1 cellular context compared by ENCODE assay signal in the genomic region with DNA sequence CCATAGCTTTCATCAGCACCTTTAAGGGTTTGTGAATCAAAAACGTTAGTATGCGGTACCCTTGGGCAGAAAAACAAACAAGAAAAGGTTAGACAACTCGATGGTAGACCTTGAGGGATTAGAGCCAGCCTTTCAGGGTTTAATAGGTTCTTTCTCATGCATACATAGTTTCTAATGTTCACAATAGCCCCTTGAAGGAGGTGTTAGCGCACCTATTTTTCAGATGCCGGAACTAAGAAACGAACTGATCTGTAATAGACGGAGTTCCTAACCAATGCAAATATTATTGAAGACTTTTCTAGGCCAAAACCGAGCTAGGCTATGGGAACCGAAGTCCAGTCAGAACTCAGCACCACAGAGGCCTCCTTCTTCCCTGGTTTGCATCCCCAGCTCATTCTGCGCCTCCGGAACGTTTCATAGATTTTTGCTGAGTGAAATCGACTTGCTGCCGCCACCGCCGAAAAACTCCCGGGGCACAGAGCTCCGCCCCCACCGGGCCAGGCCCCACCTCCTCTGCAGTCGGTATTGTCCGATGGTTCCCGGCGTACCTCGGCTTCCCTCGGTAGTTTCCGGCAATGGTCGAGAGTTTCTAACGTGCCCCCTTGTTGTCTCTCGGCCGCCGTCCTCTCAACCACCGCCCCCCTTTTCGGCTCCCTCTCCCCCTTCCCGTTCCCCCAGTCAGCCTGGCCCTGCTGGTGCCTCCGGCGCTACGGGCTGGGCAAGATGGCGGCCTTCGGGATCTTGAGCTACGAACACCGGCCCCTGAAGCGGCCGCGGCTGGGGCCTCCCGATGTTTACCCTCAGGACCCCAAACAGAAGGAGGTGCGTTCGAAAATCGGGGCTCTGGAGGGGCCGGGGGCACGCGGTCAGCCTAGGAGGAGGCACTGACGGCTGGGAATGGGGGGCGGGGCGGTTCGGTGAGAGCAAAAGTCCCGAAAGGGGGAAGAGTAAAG.
TF ChIP-seq lines count a peak whose summit lies in the region.

A gene (plus strand): TSS at position 565 of the 953 bp plus-strand sequence. CDS start 159 bp downstream, at position 724.

TF ChIP-seq in HEK293, 187 proteins besides CTCF, POLR2A, EP300 and RAD21 (continued from another document):
- peak; percentile 86 for TF ChIP-seq ZNF335 (tag by site-specific recombination; conservative IDR thresholded peaks at IDR 0.05)
- TF ChIP-seq, protein P1, sequence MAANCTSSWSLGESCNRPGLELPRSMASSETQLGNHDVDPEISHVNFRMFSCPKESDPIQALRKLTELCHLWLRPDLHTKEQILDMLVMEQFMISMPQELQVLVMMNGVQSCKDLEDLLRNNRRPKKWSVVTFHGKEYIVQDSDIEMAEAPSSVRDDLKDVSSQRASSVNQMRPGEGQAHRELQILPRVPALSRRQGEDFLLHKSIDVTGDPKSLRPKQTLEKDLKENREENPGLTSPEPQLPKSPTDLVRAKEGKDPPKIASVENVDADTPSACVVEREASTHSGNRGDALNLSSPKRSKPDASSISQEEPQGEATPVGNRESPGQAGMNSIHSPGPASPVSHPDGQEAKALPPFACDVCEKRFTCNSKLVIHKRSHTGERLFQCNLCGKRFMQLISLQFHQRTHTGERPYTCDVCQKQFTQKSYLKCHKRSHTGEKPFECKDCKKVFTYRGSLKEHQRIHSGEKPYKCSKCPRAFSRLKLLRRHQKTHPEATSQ (tag by site-specific recombination; IDR thresholded peaks at IDR 0.05) = no peak
- TF ChIP-seq ZNF239 (tag by site-specific recombination; IDR thresholded peaks at IDR 0.05) = no peak
- TF ChIP-seq, protein P2, sequence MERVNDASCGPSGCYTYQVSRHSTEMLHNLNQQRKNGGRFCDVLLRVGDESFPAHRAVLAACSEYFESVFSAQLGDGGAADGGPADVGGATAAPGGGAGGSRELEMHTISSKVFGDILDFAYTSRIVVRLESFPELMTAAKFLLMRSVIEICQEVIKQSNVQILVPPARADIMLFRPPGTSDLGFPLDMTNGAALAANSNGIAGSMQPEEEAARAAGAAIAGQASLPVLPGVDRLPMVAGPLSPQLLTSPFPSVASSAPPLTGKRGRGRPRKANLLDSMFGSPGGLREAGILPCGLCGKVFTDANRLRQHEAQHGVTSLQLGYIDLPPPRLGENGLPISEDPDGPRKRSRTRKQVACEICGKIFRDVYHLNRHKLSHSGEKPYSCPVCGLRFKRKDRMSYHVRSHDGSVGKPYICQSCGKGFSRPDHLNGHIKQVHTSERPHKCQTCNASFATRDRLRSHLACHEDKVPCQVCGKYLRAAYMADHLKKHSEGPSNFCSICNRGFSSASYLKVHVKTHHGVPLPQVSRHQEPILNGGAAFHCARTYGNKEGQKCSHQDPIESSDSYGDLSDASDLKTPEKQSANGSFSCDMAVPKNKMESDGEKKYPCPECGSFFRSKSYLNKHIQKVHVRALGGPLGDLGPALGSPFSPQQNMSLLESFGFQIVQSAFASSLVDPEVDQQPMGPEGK (tag by site-specific recombination; IDR thresholded peaks at IDR 0.05) = peak; percentile 88
- TF ChIP-seq, protein P3, sequence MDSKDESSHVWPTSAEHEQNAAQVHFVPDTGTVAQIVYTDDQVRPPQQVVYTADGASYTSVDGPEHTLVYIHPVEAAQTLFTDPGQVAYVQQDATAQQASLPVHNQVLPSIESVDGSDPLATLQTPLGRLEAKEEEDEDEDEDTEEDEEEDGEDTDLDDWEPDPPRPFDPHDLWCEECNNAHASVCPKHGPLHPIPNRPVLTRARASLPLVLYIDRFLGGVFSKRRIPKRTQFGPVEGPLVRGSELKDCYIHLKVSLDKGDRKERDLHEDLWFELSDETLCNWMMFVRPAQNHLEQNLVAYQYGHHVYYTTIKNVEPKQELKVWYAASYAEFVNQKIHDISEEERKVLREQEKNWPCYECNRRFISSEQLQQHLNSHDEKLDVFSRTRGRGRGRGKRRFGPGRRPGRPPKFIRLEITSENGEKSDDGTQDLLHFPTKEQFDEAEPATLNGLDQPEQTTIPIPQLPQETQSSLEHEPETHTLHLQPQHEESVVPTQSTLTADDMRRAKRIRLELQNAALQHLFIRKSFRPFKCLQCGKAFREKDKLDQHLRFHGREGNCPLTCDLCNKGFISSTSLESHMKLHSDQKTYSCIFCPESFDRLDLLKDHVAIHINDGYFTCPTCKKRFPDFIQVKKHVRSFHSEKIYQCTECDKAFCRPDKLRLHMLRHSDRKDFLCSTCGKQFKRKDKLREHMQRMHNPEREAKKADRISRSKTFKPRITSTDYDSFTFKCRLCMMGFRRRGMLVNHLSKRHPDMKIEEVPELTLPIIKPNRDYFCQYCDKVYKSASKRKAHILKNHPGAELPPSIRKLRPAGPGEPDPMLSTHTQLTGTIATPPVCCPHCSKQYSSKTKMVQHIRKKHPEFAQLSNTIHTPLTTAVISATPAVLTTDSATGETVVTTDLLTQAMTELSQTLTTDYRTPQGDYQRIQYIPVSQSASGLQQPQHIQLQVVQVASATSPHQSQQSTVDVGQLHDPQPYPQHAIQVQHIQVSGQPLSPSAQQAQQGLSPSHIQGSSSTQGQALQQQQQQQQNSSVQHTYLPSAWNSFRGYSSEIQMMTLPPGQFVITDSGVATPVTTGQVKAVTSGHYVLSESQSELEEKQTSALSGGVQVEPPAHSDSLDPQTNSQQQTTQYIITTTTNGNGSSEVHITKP (tag by site-specific recombination; IDR thresholded peaks at IDR 0.05) = peak; percentile 60; the same call in 1 of the 2 replicates
- TF ChIP-seq ZNF561 (tag by site-specific recombination; IDR thresholded peaks at IDR 0.05; ENCODE audit: borderline replicate concordance) = 0 out of 2 replicates have a peak, but pooled peaks have one; percentile 48
- TF ChIP-seq HOXC10 (CRISPR knock-in tag; IDR thresholded peaks at IDR 0.05) = no peak
- TF ChIP-seq ZNF169 (tag by site-specific recombination; IDR thresholded peaks at IDR 0.05) = no peak
- no peak for TF ChIP-seq ZNF433 (tag by site-specific recombination; IDR thresholded peaks at IDR 0.05; ENCODE audit: low read depth)
- TF ChIP-seq, protein P4, sequence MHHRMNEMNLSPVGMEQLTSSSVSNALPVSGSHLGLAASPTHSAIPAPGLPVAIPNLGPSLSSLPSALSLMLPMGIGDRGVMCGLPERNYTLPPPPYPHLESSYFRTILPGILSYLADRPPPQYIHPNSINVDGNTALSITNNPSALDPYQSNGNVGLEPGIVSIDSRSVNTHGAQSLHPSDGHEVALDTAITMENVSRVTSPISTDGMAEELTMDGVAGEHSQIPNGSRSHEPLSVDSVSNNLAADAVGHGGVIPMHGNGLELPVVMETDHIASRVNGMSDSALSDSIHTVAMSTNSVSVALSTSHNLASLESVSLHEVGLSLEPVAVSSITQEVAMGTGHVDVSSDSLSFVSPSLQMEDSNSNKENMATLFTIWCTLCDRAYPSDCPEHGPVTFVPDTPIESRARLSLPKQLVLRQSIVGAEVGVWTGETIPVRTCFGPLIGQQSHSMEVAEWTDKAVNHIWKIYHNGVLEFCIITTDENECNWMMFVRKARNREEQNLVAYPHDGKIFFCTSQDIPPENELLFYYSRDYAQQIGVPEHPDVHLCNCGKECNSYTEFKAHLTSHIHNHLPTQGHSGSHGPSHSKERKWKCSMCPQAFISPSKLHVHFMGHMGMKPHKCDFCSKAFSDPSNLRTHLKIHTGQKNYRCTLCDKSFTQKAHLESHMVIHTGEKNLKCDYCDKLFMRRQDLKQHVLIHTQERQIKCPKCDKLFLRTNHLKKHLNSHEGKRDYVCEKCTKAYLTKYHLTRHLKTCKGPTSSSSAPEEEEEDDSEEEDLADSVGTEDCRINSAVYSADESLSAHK (tag by site-specific recombination; IDR thresholded peaks at IDR 0.05) = peak; percentile 66; the same call in 1 of the 2 replicates
- TF ChIP-seq ZEB2 (tag by site-specific recombination; IDR thresholded peaks at IDR 0.05) = peak; percentile 62; the same call in 1 of the 2 replicates
